In genomic region chr21:26846036-26846931, GRCh38 we compare ENCODE assay signal across 8 cellular contexts. TPM values are rescaled to one million over a fixed set of nuclear protein-coding genes. Genes with fewer than 3 reads are reported as not detected.
DNase-seq lines count a peak whose midpoint lies in the region; ATAC-seq and TF ChIP-seq lines count a peak whose summit lies in the region.

No MANE protein-coding gene starts in this region.

- in situ Hi-C loops in G401 (cut with HindIII; ENCODE audit: low sequenced_read_pairs): no loop called here
- in situ Hi-C loops in mammary epithelial cell (cut with MboI; ENCODE audit: low sequenced_read_pairs in 2 of 2): loop anchor here (10.0 to 25.0 kb wide), 5 partner anchors 729 to 1899 kb away; no protein-coding TSS in a partner anchor

- H3K27me3 ChIP-seq in mammary epithelial cell (ENCODE audit: insufficient read depth, low read length): no peaks in the 10 kb centered on the region
- peaks cover 22% of the 10 kb centered on the region for H3K27me3 ChIP-seq in iPS-18a (ENCODE audit: control insufficient read depth, insufficient read depth, low read length)
- H3K27me3 ChIP-seq in rectal smooth muscle tissue (ENCODE audit: control insufficient read depth, insufficient read depth, low read length): no peaks in the 10 kb centered on the region

- H3K36me3 ChIP-seq in mammary epithelial cell (ENCODE audit: insufficient read depth, low read length) (peaks cover 7% of the 10 kb centered on the region), iPS-18a (ENCODE audit: control insufficient read depth, low read depth, low read length) (peaks cover 12% of the 10 kb centered on the region), rectal smooth muscle tissue (ENCODE audit: control insufficient read depth, insufficient read depth, low read length) (no peaks in the 10 kb centered on the region)

- H3K9ac ChIP-seq in mammary epithelial cell (ENCODE audit: insufficient read depth, low read length): peak overlapping the region; percentile 59
- H3K9ac ChIP-seq in iPS-18a (ENCODE audit: low read length): peak overlapping the region; percentile 81
- peak overlapping the region; percentile 55 for H3K9ac ChIP-seq in rectal smooth muscle tissue (ENCODE audit: low read length)

- peaks cover 29% of the 10 kb centered on the region for H3K79me2 ChIP-seq in mammary epithelial cell (ENCODE audit: insufficient read depth, low read length)

- H3K4me3 ChIP-seq in mammary epithelial cell (replicated peaks in 1 of 3; ENCODE audit: insufficient read depth in 1 of 3, low read depth in 2 of 3, low read length in 3 of 3): peak overlapping the region; percentile 70 to 85 (median 74)
- peak overlapping the region; percentile 87 for H3K4me3 ChIP-seq in iPS-18a (ENCODE audit: low read length)
- H3K4me3 ChIP-seq in rectal smooth muscle tissue (ENCODE audit: low read length): peak overlapping the region; percentile 63

- dilution Hi-C loops in mammary epithelial cell (cut with HindIII; ENCODE audit: low sequenced_read_pairs): loop anchor here (5.0 kb wide), 1 partner anchor 846 kb away; no protein-coding TSS in a partner anchor

- H3K4me2 ChIP-seq in mammary epithelial cell (ENCODE audit: insufficient read depth, low read depth, low read length): peak overlapping the region; percentile 100

- no peak for ATAC-seq in HG02642 (IDR thresholded peaks at IDR 0.05; ENCODE audit: poor library complexity, unreplicated experiment)
- no peak for ATAC-seq in HG02970 (IDR thresholded peaks at IDR 0.05; ENCODE audit: low FRiP score, unreplicated experiment)

- H3K4me1 ChIP-seq in mammary epithelial cell (ENCODE audit: insufficient read depth, low read length): peaks cover 27% of the 10 kb centered on the region
- H3K4me1 ChIP-seq in iPS-18a (ENCODE audit: control insufficient read depth, low read depth, low read length): peaks cover 18% of the 10 kb centered on the region
- H3K4me1 ChIP-seq in rectal smooth muscle tissue (ENCODE audit: control insufficient read depth, insufficient read depth, low read length): no peaks in the 10 kb centered on the region

- H3K27ac ChIP-seq in mammary epithelial cell (ENCODE audit: insufficient read depth, low read depth, low read length) (peak overlapping the region; percentile 42), iPS-18a (ENCODE audit: low read length) (no peak overlapping the region), rectal smooth muscle tissue (ENCODE audit: low read depth, low read length) (peak overlapping the region; percentile 88)

- DNase-seq in G401 (ENCODE audit: low spot score) (peak; percentile 70), NCI-H524 (lab: John Stamatoyannopoulos, UW) (peak; percentile 56 to 78), mammary epithelial cell (peak; percentile 50), NCI-H2029 (lab: John Stamatoyannopoulos, UW) (no peak)

- intact Hi-C loops in mammary epithelial cell (cut with micrococcal nuclease): loop anchor here (1.0 to 10.0 kb wide), 2 partner anchors 77 to 629 kb away; no protein-coding TSS in a partner anchor

- H2AFZ ChIP-seq in mammary epithelial cell (ENCODE audit: low read depth, low read length): peak overlapping the region; percentile 92

- CTCF ChIA-PET in mammary epithelial cell (lab: Charles Lee; ENCODE audit: low non-redundant PET): interaction anchor here (0.5 to 1.5 kb wide), 5 partner anchors 9 to 855 kb away, joined by 3 to 5 read pairs (median 4); no protein-coding TSS in a partner anchor

- TF ChIP-seq CTCF in mammary epithelial cell (conservative IDR thresholded peaks at IDR 0.05 in 1 of 2, IDR thresholded peaks at IDR 0.05 in 1 of 2; ENCODE audit: extremely low read depth in 1 of 2, insufficient read depth in 1 of 2, low read depth in 1 of 2, low read length in 2 of 2): peak; percentile 7 to 25

- no TSS peak for BruUV-seq in mammary epithelial cell (replicated peaks; lab: Mats Ljungman, UMichigan)

- 5% methylated on average over 43 of the region's 50 CpGs for WGBS in mammary epithelial cell (ENCODE audit: low coverage, missing lambda C conversion rate)

- H4K20me1 ChIP-seq in mammary epithelial cell (ENCODE audit: insufficient read depth, low read length): no peaks in the 10 kb centered on the region

- no peaks in the 10 kb centered on the region for H3K9me3 ChIP-seq in mammary epithelial cell (replicated peaks; ENCODE audit: insufficient read depth, low read length)
- no peaks in the 10 kb centered on the region for H3K9me3 ChIP-seq in iPS-18a (ENCODE audit: control insufficient read depth, low read depth, low read length)

RNA-seq across cellular contexts. Expression of gene ADAMTS1, which starts 1.1 kb away (rescaled TPM):
- 75.1 and 86.8 TPM in 2 replicates for total RNA-seq in G401 (2014; rRNA removed; shearing (Covaris generic))
- total RNA-seq in mammary epithelial cell: 100 to 1,000 TPM in 1 of 2 donors, 10 to 100 TPM in 1; 61.9 to 339 TPM
- 72.7 TPM for polyA plus RNA-seq in mammary epithelial cell
- polyA minus RNA-seq in mammary epithelial cell: 165 TPM
